Comparison of ENCODE assay signal across 2 cellular contexts in genomic region chr16:51615141-51615540, GRCh38.
TF ChIP-seq lines count a peak whose summit lies in the region.

No MANE protein-coding gene starts in this region.

TF ChIP-seq in GM23338, 12 proteins besides CTCF, POLR2A, EP300 and RAD21:
- TF ChIP-seq NANOG (IDR thresholded peaks at IDR 0.05; ENCODE audit: borderline replicate concordance) = no peak
- TF ChIP-seq, protein P1, sequence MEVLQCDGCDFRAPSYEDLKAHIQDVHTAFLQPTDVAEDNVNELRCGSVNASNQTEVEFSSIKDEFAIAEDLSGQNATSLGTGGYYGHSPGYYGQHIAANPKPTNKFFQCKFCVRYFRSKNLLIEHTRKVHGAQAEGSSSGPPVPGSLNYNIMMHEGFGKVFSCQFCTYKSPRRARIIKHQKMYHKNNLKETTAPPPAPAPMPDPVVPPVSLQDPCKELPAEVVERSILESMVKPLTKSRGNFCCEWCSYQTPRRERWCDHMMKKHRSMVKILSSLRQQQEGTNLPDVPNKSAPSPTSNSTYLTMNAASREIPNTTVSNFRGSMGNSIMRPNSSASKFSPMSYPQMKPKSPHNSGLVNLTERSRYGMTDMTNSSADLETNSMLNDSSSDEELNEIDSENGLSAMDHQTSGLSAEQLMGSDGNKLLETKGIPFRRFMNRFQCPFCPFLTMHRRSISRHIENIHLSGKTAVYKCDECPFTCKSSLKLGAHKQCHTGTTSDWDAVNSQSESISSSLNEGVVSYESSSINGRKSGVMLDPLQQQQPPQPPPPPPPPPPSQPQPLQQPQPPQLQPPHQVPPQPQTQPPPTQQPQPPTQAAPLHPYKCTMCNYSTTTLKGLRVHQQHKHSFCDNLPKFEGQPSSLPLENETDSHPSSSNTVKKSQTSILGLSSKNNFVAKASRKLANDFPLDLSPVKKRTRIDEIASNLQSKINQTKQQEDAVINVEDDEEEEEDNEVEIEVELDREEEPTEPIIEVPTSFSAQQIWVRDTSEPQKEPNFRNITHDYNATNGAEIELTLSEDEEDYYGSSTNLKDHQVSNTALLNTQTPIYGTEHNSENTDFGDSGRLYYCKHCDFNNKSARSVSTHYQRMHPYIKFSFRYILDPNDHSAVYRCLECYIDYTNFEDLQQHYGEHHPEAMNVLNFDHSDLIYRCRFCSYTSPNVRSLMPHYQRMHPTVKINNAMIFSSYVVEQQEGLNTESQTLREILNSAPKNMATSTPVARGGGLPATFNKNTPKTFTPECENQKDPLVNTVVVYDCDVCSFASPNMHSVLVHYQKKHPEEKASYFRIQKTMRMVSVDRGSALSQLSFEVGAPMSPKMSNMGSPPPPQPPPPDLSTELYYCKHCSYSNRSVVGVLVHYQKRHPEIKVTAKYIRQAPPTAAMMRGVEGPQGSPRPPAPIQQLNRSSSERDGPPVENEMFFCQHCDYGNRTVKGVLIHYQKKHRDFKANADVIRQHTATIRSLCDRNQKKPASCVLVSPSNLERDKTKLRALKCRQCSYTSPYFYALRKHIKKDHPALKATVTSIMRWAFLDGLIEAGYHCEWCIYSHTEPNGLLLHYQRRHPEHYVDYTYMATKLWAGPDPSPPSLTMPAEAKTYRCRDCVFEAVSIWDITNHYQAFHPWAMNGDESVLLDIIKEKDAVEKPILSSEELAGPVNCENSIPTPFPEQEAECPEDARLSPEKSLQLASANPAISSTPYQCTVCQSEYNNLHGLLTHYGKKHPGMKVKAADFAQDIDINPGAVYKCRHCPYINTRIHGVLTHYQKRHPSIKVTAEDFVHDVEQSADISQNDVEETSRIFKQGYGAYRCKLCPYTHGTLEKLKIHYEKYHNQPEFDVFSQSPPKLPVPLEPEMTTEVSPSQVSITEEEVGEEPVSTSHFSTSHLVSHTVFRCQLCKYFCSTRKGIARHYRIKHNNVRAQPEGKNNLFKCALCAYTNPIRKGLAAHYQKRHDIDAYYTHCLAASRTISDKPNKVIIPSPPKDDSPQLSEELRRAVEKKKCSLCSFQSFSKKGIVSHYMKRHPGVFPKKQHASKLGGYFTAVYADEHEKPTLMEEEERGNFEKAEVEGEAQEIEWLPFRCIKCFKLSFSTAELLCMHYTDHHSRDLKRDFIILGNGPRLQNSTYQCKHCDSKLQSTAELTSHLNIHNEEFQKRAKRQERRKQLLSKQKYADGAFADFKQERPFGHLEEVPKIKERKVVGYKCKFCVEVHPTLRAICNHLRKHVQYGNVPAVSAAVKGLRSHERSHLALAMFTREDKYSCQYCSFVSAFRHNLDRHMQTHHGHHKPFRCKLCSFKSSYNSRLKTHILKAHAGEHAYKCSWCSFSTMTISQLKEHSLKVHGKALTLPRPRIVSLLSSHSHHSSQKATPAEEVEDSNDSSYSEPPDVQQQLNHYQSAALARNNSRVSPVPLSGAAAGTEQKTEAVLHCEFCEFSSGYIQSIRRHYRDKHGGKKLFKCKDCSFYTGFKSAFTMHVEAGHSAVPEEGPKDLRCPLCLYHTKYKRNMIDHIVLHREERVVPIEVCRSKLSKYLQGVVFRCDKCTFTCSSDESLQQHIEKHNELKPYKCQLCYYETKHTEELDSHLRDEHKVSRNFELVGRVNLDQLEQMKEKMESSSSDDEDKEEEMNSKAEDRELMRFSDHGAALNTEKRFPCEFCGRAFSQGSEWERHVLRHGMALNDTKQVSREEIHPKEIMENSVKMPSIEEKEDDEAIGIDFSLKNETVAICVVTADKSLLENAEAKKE (CRISPR knock-in tag; IDR thresholded peaks at IDR 0.05) = no peak
- TF ChIP-seq EZH2 (IDR thresholded peaks at IDR 0.05; ENCODE audit: low read depth, unreplicated experiment) = no peak
- TF ChIP-seq STAT1 (IDR thresholded peaks at IDR 0.05; ENCODE audit: unreplicated experiment) = no peak
- no peak for TF ChIP-seq ZNF331 (CRISPR knock-in tag; IDR thresholded peaks at IDR 0.05; ENCODE audit: low read depth)
- TF ChIP-seq EZH2phosphoT487 (IDR thresholded peaks at IDR 0.05; ENCODE audit: unreplicated experiment) = no peak
- TF ChIP-seq, protein P2, sequence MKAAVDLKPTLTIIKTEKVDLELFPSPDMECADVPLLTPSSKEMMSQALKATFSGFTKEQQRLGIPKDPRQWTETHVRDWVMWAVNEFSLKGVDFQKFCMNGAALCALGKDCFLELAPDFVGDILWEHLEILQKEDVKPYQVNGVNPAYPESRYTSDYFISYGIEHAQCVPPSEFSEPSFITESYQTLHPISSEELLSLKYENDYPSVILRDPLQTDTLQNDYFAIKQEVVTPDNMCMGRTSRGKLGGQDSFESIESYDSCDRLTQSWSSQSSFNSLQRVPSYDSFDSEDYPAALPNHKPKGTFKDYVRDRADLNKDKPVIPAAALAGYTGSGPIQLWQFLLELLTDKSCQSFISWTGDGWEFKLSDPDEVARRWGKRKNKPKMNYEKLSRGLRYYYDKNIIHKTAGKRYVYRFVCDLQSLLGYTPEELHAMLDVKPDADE (IDR thresholded peaks at IDR 0.05) = no peak

TF ChIP-seq in H1, 55 proteins besides CTCF, POLR2A, EP300 and RAD21:
- TF ChIP-seq RNF2 (IDR thresholded peaks at IDR 0.05; ENCODE audit: borderline replicate concordance, low read depth, low read length, missing control alignments, poor library complexity, severe bottlenecking) = no peak
- no peak for TF ChIP-seq GTF2F1 (IDR thresholded peaks at IDR 0.05; ENCODE audit: borderline replicate concordance, low read depth, low read length)
- TF ChIP-seq ZNF274 (IDR thresholded peaks at IDR 0.05; ENCODE audit: borderline replicate concordance, extremely low read depth, low read length) = no peak
- no peak for TF ChIP-seq MAX (IDR thresholded peaks at IDR 0.05)
- no peak for TF ChIP-seq BCL11A (IDR thresholded peaks at IDR 0.05; ENCODE audit: low read depth in 2 of 2, low read length in 2 of 2)
- TF ChIP-seq BRCA1 (IDR thresholded peaks at IDR 0.05; ENCODE audit: low read depth, low read length) = no peak
- no peak for TF ChIP-seq PHF8 (conservative IDR thresholded peaks at IDR 0.05; ENCODE audit: low read depth, low read length)
- TF ChIP-seq CEBPB (IDR thresholded peaks at IDR 0.05; ENCODE audit: low read depth, low read length) = no peak
- TF ChIP-seq SRF (IDR thresholded peaks at IDR 0.05; ENCODE audit: low read depth, low read length) = no peak
- no peak for TF ChIP-seq POLR2AphosphoS5 (IDR thresholded peaks at IDR 0.05; ENCODE audit: low read depth, low read length)
- TF ChIP-seq BACH1 (IDR thresholded peaks at IDR 0.05; ENCODE audit: low read length) = no peak
- TF ChIP-seq SP1 (IDR thresholded peaks at IDR 0.05; ENCODE audit: low read depth, low read length) = no peak
- TF ChIP-seq KDM4A (IDR thresholded peaks at IDR 0.05; ENCODE audit: low read depth, low read length, severe bottlenecking) = no peak
- no peak for TF ChIP-seq RBBP5 (IDR thresholded peaks at IDR 0.05; ENCODE audit: borderline replicate concordance, low read depth, low read length)
